Comparison of ENCODE assay signal across 13 cellular contexts in genomic region chr6:35589904-35590303, GRCh38.
DNase-seq lines count a peak whose midpoint lies in the region; ATAC-seq and TF ChIP-seq lines count a peak whose summit lies in the region.
"Had no signal": no experiment of that assay in that cellular context is flagged by ENCODE, and none has a peak within 500 bp of the region (broad histone marks: within the 10 kb centered on the region; RNA-seq: fewer than 3 reads in every experiment).

No MANE protein-coding gene starts in this region.

- H3K79me2 ChIP-seq in GM23248 (ENCODE audit: insufficient read depth): no peaks in the 10 kb centered on the region

- H3K4me3 ChIP-seq in ascending aorta (no peak overlapping the region), muscle layer of colon (ENCODE audit: low read depth in 1 of 2, low read length in 2 of 2) (no peak overlapping the region), thoracic aorta (no peak overlapping the region), GM23248 (no peak overlapping the region)
- H3K4me3 ChIP-seq: MG63, pancreas, PC-9 had no signal

- H3K9me3 Mint-ChIP-seq in activated CD4-positive, alpha-beta T cell treated with anti-CD3 and anti-CD28 coated beads, Interleukin-2, amount 10 ng/mL, durations not matched to agents 7 days and 5 days: no peaks in the 10 kb centered on the region
- no peaks in the 10 kb centered on the region for H3K9me3 Mint-ChIP-seq in activated CD4-positive, alpha-beta T cell treated with anti-CD3 and anti-CD28 coated beads, Interleukin-2, amount 10 ng/mL, durations not matched to agents 24 days and 14 days

- H3K4me1 Mint-ChIP-seq in activated CD4-positive, alpha-beta T cell treated with anti-CD3 and anti-CD28 coated beads, Interleukin-2, amount 10 ng/mL, durations not matched to agents 7 days and 5 days: peaks cover 72% of the 10 kb centered on the region
- peaks cover 39% of the 10 kb centered on the region for H3K4me1 Mint-ChIP-seq in activated CD4-positive, alpha-beta T cell treated with anti-CD3 and anti-CD28 coated beads, Interleukin-2, amount 10 ng/mL, durations not matched to agents 24 days and 14 days

- 95 to 100% methylated on average over 3 of the region's 3 CpGs for WGBS in GM23248 (ENCODE audit: low coverage in 1 of 2, low lambda C conversion rate in 2 of 2, missing lambda C conversion rate in 2 of 2), 2 experiments

- peaks cover 37 to 74% of the 10 kb centered on the region in 2 donors for H3K4me1 ChIP-seq in ascending aorta
- H3K4me1 ChIP-seq in muscle layer of colon (ENCODE audit: insufficient read depth, low read length): peaks cover 40% of the 10 kb centered on the region
- H3K4me1 ChIP-seq in thoracic aorta (ENCODE audit: control insufficient read depth in 1 of 2, low read depth in 2 of 2): peaks cover 72 to 90% of the 10 kb centered on the region in 2 donors
- H3K4me1 ChIP-seq in GM23248 (ENCODE audit: insufficient read depth): peaks cover 26% of the 10 kb centered on the region

- H3K9me2 ChIP-seq in GM23248 (ENCODE audit: insufficient read depth): no peaks in the 10 kb centered on the region

- H3K9me3 ChIP-seq in ascending aorta (no peaks in the 10 kb centered on the region), muscle layer of colon (ENCODE audit: low read length) (no peaks in the 10 kb centered on the region), thoracic aorta (no peaks in the 10 kb centered on the region), GM23248 (ENCODE audit: low read depth) (no peaks in the 10 kb centered on the region)
- H3K9me3 ChIP-seq: MG63, pancreas had no signal

- DNase-seq in activated CD4-positive, alpha-beta T cell treated with anti-CD3 and anti-CD28 coated beads, Interleukin-2, amount 10 ng/mL, durations not matched to agents 7 days and 5 days: no peak
- DNase-seq in activated CD4-positive, alpha-beta T cell treated with anti-CD3 and anti-CD28 coated beads, Interleukin-2, amount 10 ng/mL, durations not matched to agents 24 days and 14 days: no peak
- DNase-seq in ascending aorta (ENCODE audit: low spot score in 2 of 2) (no peak), thoracic aorta (ENCODE audit: low spot score) (no peak), GM23248 (no peak), glomerular visceral epithelial cell (ENCODE audit: extremely low spot score) (no peak)
- DNase-seq: mesenchymal stem cell; MG63; pancreas; PC-9; stimulated activated CD4-positive, alpha-beta T cell treated with anti-CD3 and anti-CD28 coated beads, Interleukin-4, amount 100 ng/mL, for 1 hour had no signal

- peak overlapping the region; percentile 84 to 94 for H3K27ac ChIP-seq in ascending aorta
- H3K27ac ChIP-seq in muscle layer of colon (ENCODE audit: low read depth, low read length): peak overlapping the region; percentile 43
- H3K27ac ChIP-seq in thoracic aorta: peak overlapping the region; percentile 95
- H3K27ac ChIP-seq in GM23248: no peak overlapping the region
- H3K27ac ChIP-seq: PC-9 had no signal

- CTCF ChIA-PET in activated CD4-positive, alpha-beta T cell treated with anti-CD3 and anti-CD28 coated beads, Interleukin-2, amount 10 ng/mL, durations not matched to agents 7 days and 5 days (lab: Charles Lee): interaction anchor here (0.6 to 5.1 kb wide), 5 partner anchors 11 to 881 kb away, joined by 3 to 41 read pairs (median 8); partner anchors contain the start of gene ARMC12

- peaks cover 15% of the 10 kb centered on the region for H3F3A ChIP-seq in GM23248 (ENCODE audit: insufficient read depth)

- TF ChIP-seq CTCF in ascending aorta (IDR thresholded peaks at IDR 0.05): no peak
- TF ChIP-seq CTCF in thoracic aorta (IDR thresholded peaks at IDR 0.05): no peak

- no peaks in the 10 kb centered on the region for H4K20me1 ChIP-seq in GM23248 (ENCODE audit: insufficient read depth)

- ATAC-seq in thoracic aorta (ENCODE audit: insufficient number of reproducible peaks, low FRiP score, low read depth): no peak
- ATAC-seq in HG03159 (IDR thresholded peaks at IDR 0.05; ENCODE audit: unreplicated experiment): no peak

- H3K4me3 Mint-ChIP-seq in activated CD4-positive, alpha-beta T cell treated with anti-CD3 and anti-CD28 coated beads, Interleukin-2, amount 10 ng/mL, durations not matched to agents 7 days and 5 days: no peak overlapping the region
- H3K4me3 Mint-ChIP-seq in activated CD4-positive, alpha-beta T cell treated with anti-CD3 and anti-CD28 coated beads, Interleukin-2, amount 10 ng/mL, durations not matched to agents 24 days and 14 days: no peak overlapping the region

- H3K36me3 Mint-ChIP-seq in activated CD4-positive, alpha-beta T cell treated with anti-CD3 and anti-CD28 coated beads, Interleukin-2, amount 10 ng/mL, durations not matched to agents 7 days and 5 days (ENCODE audit: low read depth): peaks cover 75% of the 10 kb centered on the region
- peaks cover 50% of the 10 kb centered on the region for H3K36me3 Mint-ChIP-seq in activated CD4-positive, alpha-beta T cell treated with anti-CD3 and anti-CD28 coated beads, Interleukin-2, amount 10 ng/mL, durations not matched to agents 24 days and 14 days (ENCODE audit: low read depth)

- no peaks in the 10 kb centered on the region for H3K27me3 Mint-ChIP-seq in activated CD4-positive, alpha-beta T cell treated with anti-CD3 and anti-CD28 coated beads, Interleukin-2, amount 10 ng/mL, durations not matched to agents 7 days and 5 days
- H3K27me3 Mint-ChIP-seq in activated CD4-positive, alpha-beta T cell treated with anti-CD3 and anti-CD28 coated beads, Interleukin-2, amount 10 ng/mL, durations not matched to agents 24 days and 14 days: no peaks in the 10 kb centered on the region

- POLR2A ChIA-PET in activated CD4-positive, alpha-beta T cell treated with anti-CD3 and anti-CD28 coated beads, Interleukin-2, amount 10 ng/mL, durations not matched to agents 7 days and 5 days (lab: Charles Lee): interaction anchor here (0.7 kb wide), 1 partner anchor 86 kb away, joined by 3 read pairs; no protein-coding TSS in a partner anchor

- peak overlapping the region; percentile 71 for H3K27ac Mint-ChIP-seq in activated CD4-positive, alpha-beta T cell treated with anti-CD3 and anti-CD28 coated beads, Interleukin-2, amount 10 ng/mL, durations not matched to agents 7 days and 5 days
- no peak overlapping the region for H3K27ac Mint-ChIP-seq in activated CD4-positive, alpha-beta T cell treated with anti-CD3 and anti-CD28 coated beads, Interleukin-2, amount 10 ng/mL, durations not matched to agents 24 days and 14 days

- intact Hi-C loops in activated CD4-positive, alpha-beta T cell treated with anti-CD3 and anti-CD28 coated beads, Interleukin-2, amount 10 ng/mL, durations not matched to agents 24 days and 14 days (cut with micrococcal nuclease): no loop called here
- intact Hi-C loops in ascending aorta (cut with DNase I): no loop called here

- in situ Hi-C loops in GM23248 (cut with MboI): no loop called here

- no peak overlapping the region for H2AFZ ChIP-seq in GM23248
- H2AFZ ChIP-seq: PC-9 had no signal

- H3K36me3 ChIP-seq in ascending aorta: peaks cover 42 to 81% of the 10 kb centered on the region in 2 donors
- peaks cover 20% of the 10 kb centered on the region for H3K36me3 ChIP-seq in muscle layer of colon (ENCODE audit: insufficient read depth, low read length)
- H3K36me3 ChIP-seq in thoracic aorta: peaks cover 55% of the 10 kb centered on the region
- no peaks in the 10 kb centered on the region for H3K36me3 ChIP-seq in GM23248 (ENCODE audit: low read depth)
- H3K36me3 ChIP-seq: MG63 had no signal

- H3K27me3 ChIP-seq in ascending aorta (no peaks in the 10 kb centered on the region), muscle layer of colon (ENCODE audit: control insufficient read depth in 1 of 2, insufficient read depth in 2 of 2, low read length in 2 of 2) (no peaks in the 10 kb centered on the region), thoracic aorta (replicated peaks; ENCODE audit: insufficient read depth) (no peaks in the 10 kb centered on the region), GM23248 (replicated peaks; ENCODE audit: insufficient read depth) (no peaks in the 10 kb centered on the region)
- H3K27me3 ChIP-seq: MG63, pancreas had no signal

- no peak overlapping the region for H3K4me2 ChIP-seq in GM23248 (ENCODE audit: unreplicated experiment)
- H3K4me2 ChIP-seq: PC-9 had no signal

- no peak overlapping the region for H3K9ac ChIP-seq in muscle layer of colon (ENCODE audit: low read length)
- H3K9ac ChIP-seq in GM23248: no peak overlapping the region
